8 cellular contexts compared by ENCODE assay signal in the genomic region with DNA sequence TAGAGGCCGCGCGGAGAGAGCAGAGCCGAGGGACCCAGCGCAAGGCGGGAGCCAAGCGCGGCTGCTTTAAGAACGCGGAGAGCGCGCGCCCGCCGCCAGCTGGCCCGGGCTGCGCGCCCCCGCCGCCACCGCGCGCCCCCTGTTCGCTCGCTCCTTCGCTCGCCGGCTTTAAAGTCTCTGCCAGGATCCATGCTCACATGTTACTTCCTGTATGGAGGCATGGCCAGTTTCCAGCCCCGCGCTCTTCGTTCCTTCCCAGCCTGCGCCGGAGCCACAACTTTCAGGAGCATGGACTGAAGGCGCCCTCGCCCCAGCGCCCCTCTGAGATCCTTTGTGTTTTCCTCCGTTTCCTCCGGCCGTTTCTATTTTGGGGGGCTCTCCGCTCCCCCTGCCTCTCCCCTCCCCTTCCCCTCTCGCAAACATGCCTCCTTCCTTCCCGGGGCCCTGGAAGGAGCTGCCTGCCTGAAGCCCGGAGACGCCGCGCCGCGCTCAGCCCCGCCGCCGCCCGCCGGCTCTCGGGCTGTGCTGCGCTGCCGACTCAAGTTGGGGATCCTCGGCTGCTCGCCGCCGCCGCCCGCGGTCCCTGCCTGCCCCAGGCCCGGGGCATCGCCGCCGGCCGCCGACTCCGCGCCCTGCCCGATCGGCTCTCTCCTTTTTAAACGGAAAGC. TPM values are rescaled to one million over a fixed set of nuclear protein-coding genes. Genes with fewer than 3 reads are reported as not detected.
DNase-seq lines count a peak whose midpoint lies in the region; ATAC-seq and TF ChIP-seq lines count a peak whose summit lies in the region.

TSS of gene PTPRG (plus strand) at position 198 of the 668 bp plus-strand sequence. CDS start 717 bp downstream, outside the sequence.

- peak within 1 kb of the TSS; percentile 95 for H2AFZ ChIP-seq in Loucy (ENCODE audit: low read length)

- H3K79me2 ChIP-seq in Loucy (ENCODE audit: insufficient read depth, low read length): peaks cover 14% of the 10 kb centered on the region

- peaks cover 3% of the 10 kb centered on the region for H4K20me1 ChIP-seq in Loucy (ENCODE audit: insufficient read depth, low read length, poor library complexity, severe bottlenecking)

- TF ChIP-seq RAD21 in liver (IDR thresholded peaks at IDR 0.05): peak in 1 of 2 donors; percentile 32

- H3K9ac ChIP-seq in Loucy (ENCODE audit: low read depth, low read length, poor library complexity, severe bottlenecking): peak within 1 kb of the TSS; percentile 89
- H3K9ac ChIP-seq in liver (ENCODE audit: low read depth in 1 of 2, low read length in 2 of 2): peak within 1 kb of the TSS; percentile 82 to 94

- peak; percentile 40 for ATAC-seq in GM21447 (IDR thresholded peaks at IDR 0.05; ENCODE audit: unreplicated experiment)

- no peaks in the 10 kb centered on the region for H3K9me2 ChIP-seq in Loucy (replicated peaks; ENCODE audit: low read depth, low read length)

- H3K27ac Mint-ChIP-seq in stimulated activated naive CD8-positive, alpha-beta T cell treated with anti-CD3 and anti-CD28 coated beads, Interleukin-15, Interleukin-2, amounts not matched to agents 100 ng/mL and 50 ng/mL, for 24 hours: no peak within 1 kb of the TSS

- H3K27me3 ChIP-seq in Loucy (ENCODE audit: insufficient read depth, low read length, poor library complexity, severe bottlenecking): no peaks in the 10 kb centered on the region
- peaks cover 0 to 23% (median 0%) of the 10 kb centered on the region in 45 donors for H3K27me3 ChIP-seq in dorsolateral prefrontal cortex
- no peaks in the 10 kb centered on the region for H3K27me3 ChIP-seq in liver (ENCODE audit: control insufficient read depth in 4 of 4, insufficient read depth in 4 of 4, low read length in 3 of 4)

- H3K36me3 ChIP-seq in Loucy (ENCODE audit: insufficient read depth, low read length): no peaks in the 10 kb centered on the region
- H3K36me3 ChIP-seq in liver (ENCODE audit: control insufficient read depth in 4 of 4, insufficient read depth in 3 of 4, low read depth in 1 of 4, low read length in 3 of 4): no peaks in the 10 kb centered on the region

- WGBS in liver: under 1% methylated on average over 74 of the region's 74 CpGs

- peaks cover 23% of the 10 kb centered on the region for H3K4me1 ChIP-seq in Loucy (ENCODE audit: insufficient read depth, low read length, poor library complexity, severe bottlenecking)
- peaks cover 0 to 27% (median 19%) of the 10 kb centered on the region in 4 donors for H3K4me1 ChIP-seq in liver (ENCODE audit: control insufficient read depth in 4 of 4, insufficient read depth in 4 of 4, low read length in 3 of 4)

- H3K4me3 ChIP-seq in Loucy (ENCODE audit: low read length, poor library complexity, severe bottlenecking) (peak within 1 kb of the TSS; percentile 95), dorsolateral prefrontal cortex (peak within 1 kb of the TSS; percentile 55 to 88 (median 74)), liver (ENCODE audit: low read depth in 1 of 3, low read length in 3 of 3) (peak within 1 kb of the TSS; percentile 70 to 93 (median 86))

- no peaks in the 10 kb centered on the region for H3F3A ChIP-seq in Loucy (ENCODE audit: low read depth)

- H3K27ac ChIP-seq in dorsolateral prefrontal cortex (peak within 1 kb of the TSS in 58 of 59 donors; percentile 58 to 96 (median 91)), liver (ENCODE audit: low read depth in 1 of 2, low read length in 2 of 2) (peak within 1 kb of the TSS; percentile 91 to 95)

- H3K4me3 Mint-ChIP-seq in stimulated activated naive CD8-positive, alpha-beta T cell treated with anti-CD3 and anti-CD28 coated beads, Interleukin-15, Interleukin-2, amounts not matched to agents 100 ng/mL and 50 ng/mL, for 24 hours: peak within 1 kb of the TSS; percentile 75

- H3K36me3 Mint-ChIP-seq in stimulated activated naive CD8-positive, alpha-beta T cell treated with anti-CD3 and anti-CD28 coated beads, Interleukin-15, Interleukin-2, amounts not matched to agents 100 ng/mL and 50 ng/mL, for 24 hours (ENCODE audit: low read depth): no peaks in the 10 kb centered on the region

- no peak for TF ChIP-seq CTCF in Loucy (conservative IDR thresholded peaks at IDR 0.05; ENCODE audit: low read length)
- peak in 6 of 56 donors; percentile 4 to 17 (median 9) for TF ChIP-seq CTCF in dorsolateral prefrontal cortex (IDR thresholded peaks at IDR 0.05 in 54 of 56, conservative IDR thresholded peaks at IDR 0.05 in 2 of 56; ENCODE audit: low read depth in 1 of 56, partially characterized antibody in 56 of 56)
- TF ChIP-seq CTCF in liver (IDR thresholded peaks at IDR 0.05; ENCODE audit: low read depth, low read length, missing input control): no peak

- peak within 1 kb of the TSS; percentile 87 for H3K4me2 ChIP-seq in Loucy (ENCODE audit: low read depth, low read length, poor library complexity, severe bottlenecking)

- peaks cover 18% of the 10 kb centered on the region for H3K4me1 Mint-ChIP-seq in stimulated activated naive CD8-positive, alpha-beta T cell treated with anti-CD3 and anti-CD28 coated beads, Interleukin-15, Interleukin-2, amounts not matched to agents 100 ng/mL and 50 ng/mL, for 24 hours (ENCODE audit: low read depth)

- peak; percentile 57 for DNase-seq in DMS79 treated with DMSO at 0.1 percent for 48 hours (lab: John Stamatoyannopoulos, UW)
- DNase-seq in SKM-1 (lab: John Stamatoyannopoulos, UW; ENCODE audit: unreplicated experiment): peak; percentile 86
- DNase-seq in dorsolateral prefrontal cortex: peak; percentile 41 to 83 (median 78)
- no peak for DNase-seq in NK-92 (lab: John Stamatoyannopoulos, UW; ENCODE audit: unreplicated experiment)

- peaks cover 73% of the 10 kb centered on the region for H3K27me3 Mint-ChIP-seq in stimulated activated naive CD8-positive, alpha-beta T cell treated with anti-CD3 and anti-CD28 coated beads, Interleukin-15, Interleukin-2, amounts not matched to agents 100 ng/mL and 50 ng/mL, for 24 hours

- intact Hi-C loops in dorsolateral prefrontal cortex (cut with DNase I): loop anchor here (2.0 to 10.0 kb wide), 5 partner anchors 283 to 627 kb away; no protein-coding TSS in a partner anchor

- H3K9me3 ChIP-seq in Loucy (ENCODE audit: insufficient read depth, low read depth, low read length) (no peaks in the 10 kb centered on the region), liver (ENCODE audit: control insufficient read depth in 4 of 4, low read length in 3 of 4) (no peaks in the 10 kb centered on the region)

- H3K9me3 Mint-ChIP-seq in stimulated activated naive CD8-positive, alpha-beta T cell treated with anti-CD3 and anti-CD28 coated beads, Interleukin-15, Interleukin-2, amounts not matched to agents 100 ng/mL and 50 ng/mL, for 24 hours: no peaks in the 10 kb centered on the region

TF ChIP-seq in liver, 16 proteins besides CTCF, POLR2A, EP300 and RAD21:
- TF ChIP-seq, protein P1, sequence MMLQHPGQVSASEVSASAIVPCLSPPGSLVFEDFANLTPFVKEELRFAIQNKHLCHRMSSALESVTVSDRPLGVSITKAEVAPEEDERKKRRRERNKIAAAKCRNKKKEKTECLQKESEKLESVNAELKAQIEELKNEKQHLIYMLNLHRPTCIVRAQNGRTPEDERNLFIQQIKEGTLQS (IDR thresholded peaks at IDR 0.05): no peak
- TF ChIP-seq REST (IDR thresholded peaks at IDR 0.05): peak; percentile 61
- TF ChIP-seq JUND (IDR thresholded peaks at IDR 0.05): no peak
- peak; percentile 11 for TF ChIP-seq TAF1 (conservative IDR thresholded peaks at IDR 0.05)
- peak; percentile 52 for TF ChIP-seq MAX (IDR thresholded peaks at IDR 0.05)
- TF ChIP-seq SP1 (IDR thresholded peaks at IDR 0.05): no peak
- no peak for TF ChIP-seq EGR1 (IDR thresholded peaks at IDR 0.05; ENCODE audit: low read depth in 2 of 2)
- peak in 1 of 2 donors; percentile 15 for TF ChIP-seq GABPA (IDR thresholded peaks at IDR 0.05 in 1 of 2, conservative IDR thresholded peaks at IDR 0.05 in 1 of 2)
- no peak for TF ChIP-seq FOXA2 (IDR thresholded peaks at IDR 0.05)
- TF ChIP-seq YY1 (IDR thresholded peaks at IDR 0.05): peak; percentile 64

RNA-seq across cellular contexts. Expression of gene PTPRG, which starts in this region (rescaled TPM):
- 10 to 100 TPM; 29.5 to 75.2 (median 50.6) TPM for total RNA-seq in dorsolateral prefrontal cortex
- 10 to 100 TPM; 11.2 to 35.6 TPM for total RNA-seq in liver
- polyA plus RNA-seq in liver: 1 to 10 TPM; 3.6 to 5.1 TPM
